8 cellular contexts compared by ENCODE assay signal in genomic region chr12:27243804-27244679, GRCh38. TPM values are rescaled to one million over a fixed set of nuclear protein-coding genes. Genes with fewer than 3 reads are reported as not detected.
A peak's percentile ranks its signal among the peaks of the same experiment; 100 is the strongest.
DNase-seq lines count a peak whose midpoint lies in the region; ATAC-seq and TF ChIP-seq lines count a peak whose summit lies in the region.

Gene STK38L, plus strand, starts transcription at chr12:27244286. Its CDS starts 53,435 bp downstream, at chr12:27297721.

- peak; percentile 98 for ATAC-seq in activated CD8-positive, alpha-beta memory T cell treated with anti-CD3 and anti-CD28 coated beads, Interleukin-2, amount 10 ng/mL, durations not matched to agents 7 days and 5 days

- BruUV-seq in Caco-2 (replicated peaks; lab: Mats Ljungman, UMichigan), result no TSS peak

- H3K4me1 ChIP-seq in Caco-2 (peaks cover 10% of the 10 kb centered on the region; the same call in 1 of the 2 replicates), endocrine pancreas (ENCODE audit: control insufficient read depth, insufficient read depth, low read length) (peaks cover 21% of the 10 kb centered on the region), mesendoderm (ENCODE audit: control insufficient read depth, low read depth, low read length) (no peaks in the 10 kb centered on the region)

- POLR2A ChIA-PET in Caco-2 (lab: Charles Lee), result interaction anchor here (0.6 to 1.6 kb wide), 9 partner anchors 9 to 400 kb away, joined by 3 to 12 read pairs (median 3); partner anchors contain the start of genes BMAL2 and MED21

- DNase-seq in Caco-2 (peak; percentile 100), GM20000 (ENCODE audit: low spot score) (peak; percentile 93), HT-29 (ENCODE audit: low spot score) (peak; percentile 100), NOMO-1 treated with DMSO at 0.1 percent for 48 hours (lab: John Stamatoyannopoulos, UW; ENCODE audit: unreplicated experiment) (peak; percentile 97), mesendoderm (peak; percentile 98)
- peak; percentile 98 for DNase-seq in activated CD8-positive, alpha-beta memory T cell treated with anti-CD3 and anti-CD28 coated beads, Interleukin-2, amount 10 ng/mL, durations not matched to agents 7 days and 5 days
- peak; percentile 93 for DNase-seq in stimulated activated CD8-positive, alpha-beta memory T cell treated with anti-CD3 and anti-CD28 coated beads, Interleukin-15, amount 100 ng/mL, for 1 hour (ENCODE audit: low read depth)

- no peaks in the 10 kb centered on the region for H3K9me3 Mint-ChIP-seq in Caco-2 (ENCODE audit: unreplicated experiment)
- H3K9me3 Mint-ChIP-seq in activated CD8-positive, alpha-beta memory T cell treated with anti-CD3 and anti-CD28 coated beads, Interleukin-2, amount 10 ng/mL, durations not matched to agents 7 days and 5 days (ENCODE audit: low read depth), result no peaks in the 10 kb centered on the region

- no peak within 1 kb of the TSS for H2BK5ac ChIP-seq in mesendoderm (ENCODE audit: low read length)

- peak within 1 kb of the TSS; percentile 95 for H3K56ac ChIP-seq in mesendoderm (ENCODE audit: low read length)

- CTCF ChIA-PET in Caco-2 (lab: Charles Lee), result interaction anchor here (1.0 to 2.6 kb wide), 2 partner anchors 59 to 62 kb away, joined by 11 read pairs; no protein-coding TSS in a partner anchor
- CTCF ChIA-PET in activated CD8-positive, alpha-beta memory T cell treated with anti-CD3 and anti-CD28 coated beads, Interleukin-2, amount 10 ng/mL, durations not matched to agents 7 days and 5 days (lab: Charles Lee), result interaction anchor here (1.0 to 1.6 kb wide), 5 partner anchors 9 to 221 kb away, joined by 3 to 8 read pairs (median 3); partner anchors contain the start of gene MED21

- H2BK120ac ChIP-seq in mesendoderm (ENCODE audit: low read depth, low read length), result no peak within 1 kb of the TSS

- peak within 1 kb of the TSS; percentile 29 for H4K8ac ChIP-seq in mesendoderm (ENCODE audit: low read depth, low read length)

- H3K36me3 ChIP-seq in Caco-2 (ENCODE audit: control insufficient read depth, insufficient read depth, low read length) (no peaks in the 10 kb centered on the region), endocrine pancreas (ENCODE audit: control insufficient read depth, insufficient read depth, low read length) (no peaks in the 10 kb centered on the region), mesendoderm (ENCODE audit: control insufficient read depth, insufficient read depth, low read length) (no peaks in the 10 kb centered on the region)

- H2BK15ac ChIP-seq in mesendoderm (replicated peaks; ENCODE audit: low read depth), result no peak within 1 kb of the TSS

- peak within 1 kb of the TSS; percentile 53 for H3K23ac ChIP-seq in mesendoderm (ENCODE audit: low read length)

- peaks cover 7% of the 10 kb centered on the region for H3K79me1 ChIP-seq in mesendoderm (ENCODE audit: low read length)

- peaks cover 20% of the 10 kb centered on the region for H3K4me1 Mint-ChIP-seq in Caco-2 (ENCODE audit: low read depth, unreplicated experiment)
- H3K4me1 Mint-ChIP-seq in activated CD8-positive, alpha-beta memory T cell treated with anti-CD3 and anti-CD28 coated beads, Interleukin-2, amount 10 ng/mL, durations not matched to agents 7 days and 5 days, result peaks cover 34% of the 10 kb centered on the region

- peak within 1 kb of the TSS; percentile 94 for H3K9ac ChIP-seq in endocrine pancreas (ENCODE audit: control insufficient read depth, insufficient read depth, low read length)
- H3K9ac ChIP-seq in mesendoderm (ENCODE audit: low read length), result peak within 1 kb of the TSS; percentile 94

- TF ChIP-seq CTCF in Caco-2 (IDR thresholded peaks at IDR 0.05; ENCODE audit: insufficient read depth in 1 of 2, low read depth in 1 of 2, low read length in 1 of 2, severe bottlenecking in 1 of 2, unreplicated experiment in 1 of 2) (peak; percentile 26 to 27), GM20000 (IDR thresholded peaks at IDR 0.05; ENCODE audit: extremely low read depth, missing control alignments) (no peak)

- no CpG with 5 or more reads among the region's 69 CpGs for WGBS in mesendoderm (ENCODE audit: extremely low coverage, insufficient coverage, low lambda C conversion rate)

- peak within 1 kb of the TSS; percentile 89 for H3K27ac Mint-ChIP-seq in Caco-2 (ENCODE audit: unreplicated experiment)
- H3K27ac Mint-ChIP-seq in activated CD8-positive, alpha-beta memory T cell treated with anti-CD3 and anti-CD28 coated beads, Interleukin-2, amount 10 ng/mL, durations not matched to agents 7 days and 5 days, result peak within 1 kb of the TSS; percentile 96

- peak within 1 kb of the TSS; percentile 27 for H3K4ac ChIP-seq in mesendoderm (ENCODE audit: low read depth, low read length)

- peak within 1 kb of the TSS; percentile 88 for H3K4me3 Mint-ChIP-seq in Caco-2 (ENCODE audit: unreplicated experiment)
- peak within 1 kb of the TSS; percentile 98 for H3K4me3 Mint-ChIP-seq in activated CD8-positive, alpha-beta memory T cell treated with anti-CD3 and anti-CD28 coated beads, Interleukin-2, amount 10 ng/mL, durations not matched to agents 7 days and 5 days

- H3K9me3 ChIP-seq in Caco-2 (no peaks in the 10 kb centered on the region), endocrine pancreas (ENCODE audit: control insufficient read depth, low read length) (no peaks in the 10 kb centered on the region)

- H3K18ac ChIP-seq in mesendoderm (ENCODE audit: low read length), result peak within 1 kb of the TSS; percentile 32

- no peak within 1 kb of the TSS for H4K5ac ChIP-seq in mesendoderm (ENCODE audit: low read length)

- H3K36me3 Mint-ChIP-seq in Caco-2 (ENCODE audit: insufficient read depth, unreplicated experiment), result peaks cover 17% of the 10 kb centered on the region
- peaks cover 5% of the 10 kb centered on the region for H3K36me3 Mint-ChIP-seq in activated CD8-positive, alpha-beta memory T cell treated with anti-CD3 and anti-CD28 coated beads, Interleukin-2, amount 10 ng/mL, durations not matched to agents 7 days and 5 days

- peaks cover 12% of the 10 kb centered on the region for H3K79me2 ChIP-seq in mesendoderm (ENCODE audit: control insufficient read depth, insufficient read depth, low read length)

- intact Hi-C loops in Caco-2 (cut with micrococcal nuclease; ENCODE audit: unreplicated experiment), result loop anchor here (1.0 to 10.0 kb wide), 8 partner anchors 48 to 389 kb away; partner anchors contain the start of genes FGFR1OP2, MED21, PPFIBP1 and TM7SF3

- H3K4me3 ChIP-seq in Caco-2 (ENCODE audit: low read depth, low read length) (peak within 1 kb of the TSS; percentile 84), endocrine pancreas (ENCODE audit: control insufficient read depth, insufficient read depth, low read length) (peak within 1 kb of the TSS; percentile 97), mesendoderm (ENCODE audit: low read length) (peak within 1 kb of the TSS; percentile 97)

- H3K27ac ChIP-seq in mesendoderm (ENCODE audit: low read depth, low read length), result peak within 1 kb of the TSS; percentile 52

- peaks cover 3% of the 10 kb centered on the region for H3K27me3 Mint-ChIP-seq in Caco-2 (ENCODE audit: insufficient read depth, unreplicated experiment)
- H3K27me3 Mint-ChIP-seq in activated CD8-positive, alpha-beta memory T cell treated with anti-CD3 and anti-CD28 coated beads, Interleukin-2, amount 10 ng/mL, durations not matched to agents 7 days and 5 days, result no peaks in the 10 kb centered on the region

- no peaks in the 10 kb centered on the region for H3K27me3 ChIP-seq in Caco-2 (replicated peaks; ENCODE audit: control insufficient read depth, insufficient read depth, low read length)
- no peaks in the 10 kb centered on the region for H3K27me3 ChIP-seq in endocrine pancreas (ENCODE audit: control insufficient read depth, insufficient read depth, low read length)
- H3K27me3 ChIP-seq in mesendoderm (ENCODE audit: insufficient read depth, low read length, poor library complexity), result no peaks in the 10 kb centered on the region

- H2AK5ac ChIP-seq in mesendoderm (ENCODE audit: low read length), result no peak within 1 kb of the TSS

- H3K4me2 ChIP-seq in mesendoderm (ENCODE audit: low read length), result peak within 1 kb of the TSS; percentile 95

RNA-seq across cellular contexts. Expression of gene STK38L, which starts in this region (rescaled TPM):
- total RNA-seq in Caco-2 (2022), result 52.0 and 59.4 TPM in 2 replicates
- 19.6 and 33.2 TPM in 2 replicates for total RNA-seq in HT-29 (2014; rRNA removed; shearing (Covaris generic))
- 10 to 100 TPM; 18.7 to 29.4 TPM for total RNA-seq in activated CD8-positive, alpha-beta memory T cell treated with anti-CD3 and anti-CD28 coated beads, Interleukin-2, amount 10 ng/mL, durations not matched to agents 7 days and 5 days
- polyA plus RNA-seq in mesendoderm (2013, experiment 1 of 2), result 34.3 TPM
- 35.0 TPM for polyA plus RNA-seq in mesendoderm (2013, experiment 2 of 2)

Comparison
In these comparisons a context has a peak if more than half of its experiments do, and no peak if none do; other contexts are left out.
1. Peak in every context shown above with its lines: DNase-seq, ATAC-seq, H3K4me3 ChIP-seq and H3K27ac ChIP-seq.